Comparison of ENCODE assay signal across 1 cellular context in genomic region chr13:113856716-113857065, GRCh38.
TF ChIP-seq lines count a peak whose summit lies in the region.

No MANE protein-coding gene starts in this region.

TF ChIP-seq in IMR-90, 13 proteins besides CTCF, POLR2A, EP300 and RAD21:
- TF ChIP-seq MXI1 (IDR thresholded peaks at IDR 0.05; ENCODE audit: borderline replicate concordance, low read depth, low read length) (no peak), RFX5 (IDR thresholded peaks at IDR 0.05; ENCODE audit: low read depth, low read length) (no peak), SMC3 (IDR thresholded peaks at IDR 0.05; ENCODE audit: low read depth, low read length) (no peak; the same call in 1 of the 2 replicates), ELK1 (IDR thresholded peaks at IDR 0.05; ENCODE audit: borderline replicate concordance, low read depth, low read length) (no peak), CHD1 (IDR thresholded peaks at IDR 0.05; ENCODE audit: low read depth, low read length) (no peak), MAFK (IDR thresholded peaks at IDR 0.05; ENCODE audit: low read depth, low read length) (no peak), FOS (IDR thresholded peaks at IDR 0.05; ENCODE audit: low read depth, low read length) (no peak)
